ENCODE assay signal across 21 cellular contexts in genomic region chr17:40056379-40057005, GRCh38. TPM values are rescaled to one million over a fixed set of nuclear protein-coding genes. Genes with fewer than 3 reads are reported as not detected.
A peak's percentile ranks its signal among the peaks of the same experiment; 100 is the strongest.
DNase-seq lines count a peak whose midpoint lies in the region; ATAC-seq and TF ChIP-seq lines count a peak whose summit lies in the region.
"Had no signal": no experiment of that assay in that cellular context is flagged by ENCODE, and none has a peak within 500 bp of the region (broad histone marks: within the 10 kb centered on the region; RNA-seq: fewer than 3 reads in every experiment).

No MANE protein-coding gene starts in this region.

- TF ChIP-seq CTCF in GM23338 (conservative IDR thresholded peaks at IDR 0.05; ENCODE audit: low read depth in 2 of 2) (no peak), esophagus muscularis mucosa (IDR thresholded peaks at IDR 0.05) (no peak), osteoblast (IDR thresholded peaks at IDR 0.05; ENCODE audit: extremely low read depth, low read depth, low read length) (no peak), lower leg skin (IDR thresholded peaks at IDR 0.05) (no peak), foreskin fibroblast (IDR thresholded peaks at IDR 0.05; ENCODE audit: low read depth, low read length) (no peak)

- peaks cover 5% of the 10 kb centered on the region; the same call in 1 of the 2 replicates for H3F3A ChIP-seq in GM23338 (replicated peaks; ENCODE audit: low read depth)

- peaks cover 29% of the 10 kb centered on the region for H3K4me1 Mint-ChIP-seq in GM23338

- H3K4me3 Mint-ChIP-seq in GM23338 = no peak overlapping the region; the same call in 2 of the 3 replicates

- H2AFZ ChIP-seq in GM23338 (peak overlapping the region; percentile 43; the same call in 1 of the 2 replicates), osteoblast (ENCODE audit: low read length) (peak overlapping the region; percentile 41)

- no peak for ATAC-seq in GM23338
- ATAC-seq: left colon, mucosa of descending colon had no signal

- H3K36me3 Mint-ChIP-seq in GM23338 (ENCODE audit: low read depth) = peaks cover 17% of the 10 kb centered on the region; the same call in 2 of the 3 replicates

- no peaks in the 10 kb centered on the region for H3K27me3 ChIP-seq in GM23338 (ENCODE audit: insufficient read depth)
- no peaks in the 10 kb centered on the region for H3K27me3 ChIP-seq in esophagus muscularis mucosa
- no peaks in the 10 kb centered on the region for H3K27me3 ChIP-seq in osteoblast (ENCODE audit: insufficient read depth, low read length)
- H3K27me3 ChIP-seq: ascending aorta, vagina had no signal

- H3K4me1 ChIP-seq in GM23338 (ENCODE audit: insufficient read depth) = peaks cover 18% of the 10 kb centered on the region
- peaks cover 29 to 59% (median 47%) of the 10 kb centered on the region in 4 donors for H3K4me1 ChIP-seq in esophagus muscularis mucosa
- H3K4me1 ChIP-seq in osteoblast (ENCODE audit: insufficient read depth, low read length) = peaks cover 19% of the 10 kb centered on the region

- H3K36me3 ChIP-seq in GM23338 (ENCODE audit: insufficient read depth) (peaks cover 4% of the 10 kb centered on the region; the same call in 1 of the 2 replicates), esophagus muscularis mucosa (peaks cover 10 to 18% (median 17%) of the 10 kb centered on the region in 4 donors), osteoblast (ENCODE audit: insufficient read depth, low read length) (peaks cover 10% of the 10 kb centered on the region)

- no peaks in the 10 kb centered on the region for H3K9me3 ChIP-seq in esophagus muscularis mucosa
- no peaks in the 10 kb centered on the region for H3K9me3 ChIP-seq in osteoblast (ENCODE audit: low read depth, low read length)
- H3K9me3 ChIP-seq: ascending aorta, mucosa of descending colon, vagina had no signal

- no peak overlapping the region for H3K27ac ChIP-seq in GM23338 (ENCODE audit: low read depth)
- H3K27ac ChIP-seq in esophagus muscularis mucosa (replicated peaks in 1 of 4) = peak overlapping the region in 3 of 4 donors; percentile 0 to 28 (median 10)
- H3K27ac ChIP-seq in osteoblast (ENCODE audit: low read depth, low read length) = no peak overlapping the region
- H3K27ac ChIP-seq: ascending aorta, coronary artery, vagina had no signal

- TF ChIP-seq EP300 in esophagus muscularis mucosa (IDR thresholded peaks at IDR 0.05) = no peak

- 81% methylated on average over 6 of the region's 6 CpGs for WGBS in esophagus muscularis mucosa
- 68 to 71% methylated on average over 6 of the region's 6 CpGs for WGBS in lower leg skin, 2 donors

- H3K9me2 ChIP-seq in GM23338 (ENCODE audit: insufficient read depth) = no peaks in the 10 kb centered on the region

- intact Hi-C loops in esophagus muscularis mucosa (cut with DNase I) (loop anchor here (5.0 kb wide), 1 partner anchor 36 kb away; no protein-coding TSS in a partner anchor), lower leg skin (cut with DNase I; ENCODE audit: low total_unique reads) (no loop called here)

- DNase-seq in GM23338 (ENCODE audit: low spot score) (no peak), NCI-H446 treated with DMSO at 0.1 percent for 48 hours (lab: John Stamatoyannopoulos, UW) (peak; percentile 38), esophagus muscularis mucosa (ENCODE audit: extremely low spot score) (no peak), osteoblast (ENCODE audit: insufficient read length, low spot score, missing footprints) (no peak), lower leg skin (ENCODE audit: low spot score in 2 of 2) (no peak), foreskin fibroblast (no peak), NCI-H1092 (lab: John Stamatoyannopoulos, UW) (no peak)
- DNase-seq: activated CD4-positive, alpha-beta T cell treated with anti-CD3 and anti-CD28 coated beads, Interleukin-2, amount 50 U/mL, for 4 hours; activated naive CD4-positive, alpha-beta T cell; activated T-cell treated with anti-CD3 and anti-CD28 coated beads for 4 hours; COR-L47; EL; left colon; NCI-H1048; RPMI8226; stimulated activated CD4-positive, alpha-beta T cell treated with anti-CD3 and anti-CD28 coated beads, Interleukin-2, amount 100 ng/mL, for 24 hours had no signal

- TF ChIP-seq POLR2A in esophagus muscularis mucosa (IDR thresholded peaks at IDR 0.05; ENCODE audit: low read depth) (no peak), lower leg skin (IDR thresholded peaks at IDR 0.05) (no peak)

- no peaks in the 10 kb centered on the region for H3K9me3 Mint-ChIP-seq in GM23338

- H3K4me2 ChIP-seq in GM23338 = no peak overlapping the region
- no peak overlapping the region for H3K4me2 ChIP-seq in osteoblast (ENCODE audit: insufficient read depth, low read length)

- H3K4me3 ChIP-seq in GM23338 = no peak overlapping the region
- no peak overlapping the region for H3K4me3 ChIP-seq in esophagus muscularis mucosa
- no peak overlapping the region for H3K4me3 ChIP-seq in osteoblast (ENCODE audit: insufficient read depth, low read length)
- no peak overlapping the region for H3K4me3 ChIP-seq in lower leg skin (ENCODE audit: low read depth, poor library complexity, severe bottlenecking)
- H3K4me3 ChIP-seq in foreskin fibroblast (ENCODE audit: low read depth in 1 of 2, low read length in 2 of 2) = no peak overlapping the region
- H3K4me3 ChIP-seq: ascending aorta, coronary artery, mucosa of descending colon, vagina had no signal

- H4K20me1 ChIP-seq in GM23338 (replicated peaks; ENCODE audit: insufficient read depth) (no peaks in the 10 kb centered on the region; the same call in 1 of the 2 replicates), osteoblast (ENCODE audit: insufficient read depth, low read length) (no peaks in the 10 kb centered on the region)

- peaks cover 25% of the 10 kb centered on the region for H3K27me3 Mint-ChIP-seq in GM23338 (ENCODE audit: insufficient read depth, low read depth, poor library complexity)

- H3K79me2 ChIP-seq in GM23338 (replicated peaks; ENCODE audit: insufficient read depth) (peaks cover 9% of the 10 kb centered on the region), osteoblast (ENCODE audit: insufficient read depth, low read length) (peaks cover 14% of the 10 kb centered on the region)

- no peak overlapping the region for H3K27ac Mint-ChIP-seq in GM23338

TF ChIP-seq in GM23338, 12 proteins besides CTCF, POLR2A, EP300 and RAD21 (continues in another document):
- TF ChIP-seq CREB1 (CRISPR knock-in tag; IDR thresholded peaks at IDR 0.05; ENCODE audit: low read depth) = no peak

RNA-seq across cellular contexts. Expression of gene MED24, which starts 2.3 kb away (rescaled TPM):
- 88.9 and 95.1 TPM in 2 replicates for total RNA-seq in GM23338 (2014; rRNA removed; shearing (Covaris generic))
- 44.4 and 44.8 TPM in 2 replicates for polyA plus RNA-seq in GM23338 (2016; fragmentation: Nextera tagmentation; extraction: Ambion mirVana)
- total RNA-seq in esophagus muscularis mucosa (10 to 100 TPM; 33.6 to 43.6 (median 37.4) TPM), osteoblast (33.6 and 36.6 TPM in 2 replicates), lower leg skin (10 to 100 TPM; 47.2 to 88.9 (median 62.9) TPM)

RNA-seq across cellular contexts. Expression of gene THRA, which starts 6.3 kb away (rescaled TPM):
- total RNA-seq in GM23338 (2014; rRNA removed; shearing (Covaris generic)) = 9.6 and 10.5 TPM in 2 replicates
- 3.4 and 3.6 TPM in 2 replicates for polyA plus RNA-seq in GM23338 (2016; fragmentation: Nextera tagmentation; extraction: Ambion mirVana)
- 100 to 1,000 TPM in 2 of 4 donors, 10 to 100 TPM in 2; 69.7 to 112 (median 85.2) TPM for total RNA-seq in esophagus muscularis mucosa
- total RNA-seq in osteoblast = 30.6 and 33.3 TPM in 2 replicates
- total RNA-seq in lower leg skin = 10 to 100 TPM; 28.2 to 56.8 (median 42.6) TPM

RNA-seq across cellular contexts. Expression of gene CSF3, which starts 41.3 kb away (rescaled TPM):
- 1.2 TPM in 1 of 2 replicates, not detected in the other for total RNA-seq in GM23338 (2014; rRNA removed; shearing (Covaris generic))
- not detected in 2 replicates for polyA plus RNA-seq in GM23338 (2016; fragmentation: Nextera tagmentation; extraction: Ambion mirVana)
- total RNA-seq in esophagus muscularis mucosa = 10 to 100 TPM in 1 of 4 donors, under 1 TPM in 3; 0.32 to 19.4 (median 0.58) TPM
- total RNA-seq in osteoblast = not detected in 2 replicates
- total RNA-seq in lower leg skin = under 1 TPM in 2 of 4 donors, not detected in 2; 0.21 to 0.45 TPM
- total RNA-seq: H4, mucosa of descending colon had no signal

RNA-seq across cellular contexts. Expression of gene NR1D1, which starts 43.9 kb away (rescaled TPM):
- total RNA-seq in GM23338 (2014; rRNA removed; shearing (Covaris generic)) = 3.6 and 4.2 TPM in 2 replicates
- 3.1 and 3.3 TPM in 2 replicates for polyA plus RNA-seq in GM23338 (2016; fragmentation: Nextera tagmentation; extraction: Ambion mirVana)
- total RNA-seq in esophagus muscularis mucosa = 10 to 100 TPM in 3 of 4 donors, 1 to 10 TPM in 1; 6.1 to 24.2 (median 14.5) TPM
- total RNA-seq in osteoblast = 5.1 and 7.1 TPM in 2 replicates
- 100 to 1,000 TPM; 111 to 194 (median 148) TPM for total RNA-seq in lower leg skin

Comparison
In these comparisons a context has a peak if more than half of its experiments do, and no peak if none do; other contexts are left out.
1. H3K27ac ChIP-seq: peak in esophagus muscularis mucosa (3 of 4); none in GM23338 (single experiment) and osteoblast (single experiment).